ENCODE assay signal across 1 cellular context in genomic region chr11:104370478-104370877, GRCh38.
TF ChIP-seq lines count a peak whose summit lies in the region.

No MANE protein-coding gene starts in this region.

TF ChIP-seq in H1, 55 proteins besides CTCF, POLR2A, EP300 and RAD21:
- TF ChIP-seq SAP30 (IDR thresholded peaks at IDR 0.05; ENCODE audit: insufficient read depth, insufficient replicate concordance, low read length) (no peak), ASH2L (IDR thresholded peaks at IDR 0.05; ENCODE audit: low read length) (no peak), E2F6 (IDR thresholded peaks at IDR 0.05) (no peak), NANOG (IDR thresholded peaks at IDR 0.05; ENCODE audit: insufficient read depth, low read depth, low read length, poor library complexity, severe bottlenecking) (no peak), ZNF274 (IDR thresholded peaks at IDR 0.05; ENCODE audit: borderline replicate concordance, extremely low read depth, low read length) (no peak), CBX5 (IDR thresholded peaks at IDR 0.05; ENCODE audit: low read depth, low read length) (no peak), SRF (IDR thresholded peaks at IDR 0.05; ENCODE audit: low read depth, low read length) (peak; percentile 64; the same call in 1 of the 2 replicates)
